8 cellular contexts compared by ENCODE assay signal in genomic region chr3:131033480-131034080, GRCh38.
DNase-seq lines count a peak whose midpoint lies in the region; ATAC-seq and TF ChIP-seq lines count a peak whose summit lies in the region.

No MANE protein-coding gene starts in this region.

- ATAC-seq in HG03432 (IDR thresholded peaks at IDR 0.05; ENCODE audit: unreplicated experiment) = peak; percentile 65

- peak; percentile 42 to 65 (median 54) for TF ChIP-seq CTCF in nephron (IDR thresholded peaks at IDR 0.05; ENCODE audit: unreplicated experiment in 3 of 3)

- no peaks in the 10 kb centered on the region for H3K9me3 Mint-ChIP-seq in nephron

- H3K36me3 Mint-ChIP-seq in nephron (ENCODE audit: low read depth) = peaks cover 14% of the 10 kb centered on the region

- peak; percentile 9 to 23 for DNase-seq in stimulated activated CD4-positive, alpha-beta T cell treated with anti-CD3 and anti-CD28 coated beads, Interleukin-2, amount 100 ng/mL, for 48 hours
- no peak for DNase-seq in stimulated activated CD4-positive, alpha-beta T cell treated with anti-CD3 and anti-CD28 coated beads, Interleukin-4, amount 100 ng/mL, for 4 hours
- DNase-seq in OCI-M2 (lab: John Stamatoyannopoulos, UW; ENCODE audit: unreplicated experiment) = peak; percentile 41
- peak; percentile 27 for DNase-seq in dedifferentiated amniotic fluid mesenchymal stem cell (ENCODE audit: extremely low spot score)
- DNase-seq in UCSD-AML1 (lab: John Stamatoyannopoulos, UW; ENCODE audit: unreplicated experiment) = no peak
- no peak for DNase-seq in GM19240 (ENCODE audit: insufficient read length, low spot score)

- H3K4me1 Mint-ChIP-seq in nephron = no peaks in the 10 kb centered on the region

- no peaks in the 10 kb centered on the region for H3K27me3 Mint-ChIP-seq in nephron (ENCODE audit: low read depth)

- no peak overlapping the region for H3K27ac Mint-ChIP-seq in nephron

- no peak overlapping the region for H3K4me3 Mint-ChIP-seq in nephron

Comparison
In these comparisons a context has a peak if more than half of its experiments do, and no peak if none do; other contexts are left out.
1. DNase-seq: peak in stimulated activated CD4-positive, alpha-beta T cell treated with anti-CD3 and anti-CD28 coated beads, Interleukin-2, amount 100 ng/mL, for 48 hours (2 of 2), OCI-M2 (single experiment) and dedifferentiated amniotic fluid mesenchymal stem cell (single experiment); none in stimulated activated CD4-positive, alpha-beta T cell treated with anti-CD3 and anti-CD28 coated beads, Interleukin-4, amount 100 ng/mL, for 4 hours (0 of 2), UCSD-AML1 (single experiment) and GM19240 (single experiment).